ENCODE assay signal across 33 cellular contexts in the genomic region with DNA sequence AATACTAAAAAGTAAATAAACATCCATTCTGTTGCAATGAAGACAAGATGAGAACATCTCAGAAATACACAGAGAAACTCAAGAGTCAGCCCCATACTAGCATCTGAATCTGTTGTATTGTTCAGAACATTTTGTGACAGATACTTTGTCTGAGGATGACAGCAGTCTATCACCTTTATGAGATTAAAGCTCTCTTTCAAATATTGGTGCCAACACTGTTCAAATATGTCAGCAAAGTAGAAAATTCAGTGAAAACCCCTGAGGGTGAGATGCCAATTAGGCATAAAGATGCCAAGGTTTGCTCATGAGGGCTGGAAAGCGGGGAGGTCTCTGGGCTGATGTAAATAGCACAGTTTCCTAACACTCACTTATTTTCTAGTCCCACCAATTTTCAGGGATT.
DNase-seq lines count a peak whose midpoint lies in the region; FAIRE-seq and TF ChIP-seq lines count a peak whose summit lies in the region.
"Had no signal": no experiment of that assay in that cellular context is flagged by ENCODE, and none has a peak within 500 bp of the region (broad histone marks: within the 10 kb centered on the region; RNA-seq: fewer than 3 reads in every experiment).

No MANE protein-coding gene starts in this region.

- no peak overlapping the region for H3K27ac ChIP-seq in neural cell (ENCODE audit: low read length)
- H3K27ac ChIP-seq: 22Rv1; A549; BLaER1; BLaER1 treated with 17β-estradiol and CSF1 and Interleukin-3, amounts not matched to agents 10 nM and 100 nM; C4-2B had no signal

- no peak overlapping the region for H3K4me3 ChIP-seq in neural cell (ENCODE audit: low read length)
- H3K4me3 ChIP-seq: A549; BLaER1; BLaER1 treated with 17β-estradiol and CSF1 and Interleukin-3, amounts not matched to agents 10 nM and 100 nM had no signal

- TF ChIP-seq RAD21 in neural cell (conservative IDR thresholded peaks at IDR 0.05), result no peak

- no peaks in the 10 kb centered on the region for H3F3A ChIP-seq in neural cell (ENCODE audit: insufficient read depth, low read length, poor library complexity, severe bottlenecking)

- TF ChIP-seq EP300 in neural cell (conservative IDR thresholded peaks at IDR 0.05; ENCODE audit: poor library complexity, severe bottlenecking), result peak; percentile 76

- H4K20me1 ChIP-seq in neural cell (ENCODE audit: insufficient read depth), result no peaks in the 10 kb centered on the region
- H4K20me1 ChIP-seq: BLaER1; BLaER1 treated with 17β-estradiol and CSF1 and Interleukin-3, amounts not matched to agents 10 nM and 100 nM had no signal

- no peak for TF ChIP-seq CTCF in neural cell (IDR thresholded peaks at IDR 0.05; ENCODE audit: poor library complexity, severe bottlenecking)

- no peak overlapping the region for H3K4me2 ChIP-seq in neural cell (ENCODE audit: low read length)
- H3K4me2 ChIP-seq: A549; BLaER1; BLaER1 treated with 17β-estradiol and CSF1 and Interleukin-3, amounts not matched to agents 10 nM and 100 nM had no signal

- DNase-seq in GM18507 (ENCODE audit: extremely low spot score, insufficient read length, low read depth) (no peak), NCI-H69 (lab: John Stamatoyannopoulos, UW) (peak; percentile 5), NCI-H1930 (lab: John Stamatoyannopoulos, UW) (no peak)
- no peak for DNase-seq in central memory CD4-positive, alpha-beta T cell
- DNase-seq in activated effector memory CD4-positive, alpha-beta T cell treated with Interleukin-2 at 50 U/mL for 16 hours, result no peak
- DNase-seq: 8988T; ACHN; AML-193; BE2C; C1 segment of cervical spinal cord; Caco-2; Calu3; CD4-positive, alpha-beta memory T cell; CD4-positive, alpha-beta T cell; CD4-positive, CD25-positive, alpha-beta regulatory T cell; CD8-positive, alpha-beta memory T cell; CD8-positive, alpha-beta T cell; COR-L47; DMS 273 treated with DMSO at 0.1 percent for 48 hours; DMS153; DMS53; DMS79; DMS79 treated with DMSO at 0.1 percent for 48 hours; DND-41; EL had no signal

- no peaks in the 10 kb centered on the region for H3K9me2 ChIP-seq in neural cell (ENCODE audit: insufficient read depth, low read length)

- H3K79me2 ChIP-seq in neural cell (replicated peaks; ENCODE audit: insufficient read depth, low read length), result no peaks in the 10 kb centered on the region

- no peaks in the 10 kb centered on the region for H3K9me3 ChIP-seq in neural cell (ENCODE audit: low read length)
- H3K9me3 ChIP-seq: A549; BE2C; BLaER1; BLaER1 treated with 17β-estradiol and CSF1 and Interleukin-3, amounts not matched to agents 10 nM and 100 nM; Caco-2 had no signal

- peak; percentile 21 for FAIRE-seq in GM18507 (lab: Jason Lieb, UNC)
- FAIRE-seq: A204.1, A549, D721Med had no signal

- H2AFZ ChIP-seq in neural cell (ENCODE audit: low read depth, low read length), result no peak overlapping the region

- H3K9ac ChIP-seq in neural cell (ENCODE audit: low read length), result no peak overlapping the region
- H3K9ac ChIP-seq: BLaER1; BLaER1 treated with 17β-estradiol and CSF1 and Interleukin-3, amounts not matched to agents 10 nM and 100 nM had no signal

- no peaks in the 10 kb centered on the region for H3K27me3 ChIP-seq in neural cell (ENCODE audit: insufficient read depth, low read depth, low read length)
- H3K27me3 ChIP-seq: BLaER1; BLaER1 treated with 17β-estradiol and CSF1 and Interleukin-3, amounts not matched to agents 10 nM and 100 nM had no signal

- no peaks in the 10 kb centered on the region for H3K36me3 ChIP-seq in neural cell (ENCODE audit: insufficient read depth, low read length)
- H3K36me3 ChIP-seq: BE2C; BLaER1; BLaER1 treated with 17β-estradiol and CSF1 and Interleukin-3, amounts not matched to agents 10 nM and 100 nM had no signal

TF ChIP-seq in neural cell, 6 proteins besides CTCF, POLR2A, EP300 and RAD21:
- TF ChIP-seq MXI1 (conservative IDR thresholded peaks at IDR 0.05; ENCODE audit: poor library complexity, severe bottlenecking) (no peak), POLR2AphosphoS5 (IDR thresholded peaks at IDR 0.05) (peak; percentile 69), TAF1 (IDR thresholded peaks at IDR 0.05; ENCODE audit: low read depth) (no peak), SMC3 (conservative IDR thresholded peaks at IDR 0.05; ENCODE audit: poor library complexity) (no peak), EZH2 (IDR thresholded peaks at IDR 0.05; ENCODE audit: borderline replicate concordance, insufficient read depth, low read length, poor library complexity, severe bottlenecking) (no peak)
- TF ChIP-seq, protein P1, sequence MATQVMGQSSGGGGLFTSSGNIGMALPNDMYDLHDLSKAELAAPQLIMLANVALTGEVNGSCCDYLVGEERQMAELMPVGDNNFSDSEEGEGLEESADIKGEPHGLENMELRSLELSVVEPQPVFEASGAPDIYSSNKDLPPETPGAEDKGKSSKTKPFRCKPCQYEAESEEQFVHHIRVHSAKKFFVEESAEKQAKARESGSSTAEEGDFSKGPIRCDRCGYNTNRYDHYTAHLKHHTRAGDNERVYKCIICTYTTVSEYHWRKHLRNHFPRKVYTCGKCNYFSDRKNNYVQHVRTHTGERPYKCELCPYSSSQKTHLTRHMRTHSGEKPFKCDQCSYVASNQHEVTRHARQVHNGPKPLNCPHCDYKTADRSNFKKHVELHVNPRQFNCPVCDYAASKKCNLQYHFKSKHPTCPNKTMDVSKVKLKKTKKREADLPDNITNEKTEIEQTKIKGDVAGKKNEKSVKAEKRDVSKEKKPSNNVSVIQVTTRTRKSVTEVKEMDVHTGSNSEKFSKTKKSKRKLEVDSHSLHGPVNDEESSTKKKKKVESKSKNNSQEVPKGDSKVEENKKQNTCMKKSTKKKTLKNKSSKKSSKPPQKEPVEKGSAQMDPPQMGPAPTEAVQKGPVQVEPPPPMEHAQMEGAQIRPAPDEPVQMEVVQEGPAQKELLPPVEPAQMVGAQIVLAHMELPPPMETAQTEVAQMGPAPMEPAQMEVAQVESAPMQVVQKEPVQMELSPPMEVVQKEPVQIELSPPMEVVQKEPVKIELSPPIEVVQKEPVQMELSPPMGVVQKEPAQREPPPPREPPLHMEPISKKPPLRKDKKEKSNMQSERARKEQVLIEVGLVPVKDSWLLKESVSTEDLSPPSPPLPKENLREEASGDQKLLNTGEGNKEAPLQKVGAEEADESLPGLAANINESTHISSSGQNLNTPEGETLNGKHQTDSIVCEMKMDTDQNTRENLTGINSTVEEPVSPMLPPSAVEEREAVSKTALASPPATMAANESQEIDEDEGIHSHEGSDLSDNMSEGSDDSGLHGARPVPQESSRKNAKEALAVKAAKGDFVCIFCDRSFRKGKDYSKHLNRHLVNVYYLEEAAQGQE (IDR thresholded peaks at IDR 0.05; ENCODE audit: borderline replicate concordance), result no peak
TF ChIP-seq in neural cell: peak in this region for 1.
